1 cellular context compared by ENCODE assay signal in genomic region chr13:31866099-31866498, GRCh38.
TF ChIP-seq lines count a peak whose summit lies in the region.

No MANE protein-coding gene starts in this region.

TF ChIP-seq in SK-N-SH, 30 proteins besides CTCF, POLR2A, EP300 and RAD21 (continued from another document):
- TF ChIP-seq REST (IDR thresholded peaks at IDR 0.05; ENCODE audit: low read depth, low read length): no peak
- TF ChIP-seq TAF1 (IDR thresholded peaks at IDR 0.05; ENCODE audit: borderline replicate concordance, low read depth, low read length): no peak
- TF ChIP-seq FOSL2 (IDR thresholded peaks at IDR 0.05; ENCODE audit: borderline replicate concordance, low read depth): no peak
- no peak for TF ChIP-seq MEF2A (IDR thresholded peaks at IDR 0.05; ENCODE audit: borderline replicate concordance, low read depth)
- no peak for TF ChIP-seq GABPA (IDR thresholded peaks at IDR 0.05; ENCODE audit: low read depth)
